In genomic region chr15:49308686-49309085, GRCh38 we compare ENCODE assay signal across 26 cellular contexts.
DNase-seq lines count a peak whose midpoint lies in the region; FAIRE-seq and TF ChIP-seq lines count a peak whose summit lies in the region.
"Had no signal": no experiment of that assay in that cellular context is flagged by ENCODE, and none has a peak within 500 bp of the region (broad histone marks: within the 10 kb centered on the region; RNA-seq: fewer than 3 reads in every experiment).

No MANE protein-coding gene starts in this region.

- H3K27me3 Mint-ChIP-seq in progenitor cell of endocrine pancreas = no peaks in the 10 kb centered on the region
- H3K27me3 Mint-ChIP-seq: CD4-positive, alpha-beta T cell; CD8-positive, alpha-beta memory T cell had no signal

- H3K9me3 ChIP-seq in PC-9 (ENCODE audit: insufficient read depth, low read depth) (no peaks in the 10 kb centered on the region), thyroid gland (no peaks in the 10 kb centered on the region)
- H3K9me3 ChIP-seq: A549; BE2C; BLaER1 treated with 17β-estradiol and CSF1 and Interleukin-3, amounts not matched to agents 10 nM and 100 nM had no signal

- H3K36me3 Mint-ChIP-seq in progenitor cell of endocrine pancreas (ENCODE audit: insufficient read depth) = peaks cover 8% of the 10 kb centered on the region

- H3K4me3 Mint-ChIP-seq in progenitor cell of endocrine pancreas (ENCODE audit: low read depth) = no peak overlapping the region
- H3K4me3 Mint-ChIP-seq: CD14-positive monocyte; CD4-positive, alpha-beta T cell; CD8-positive, alpha-beta memory T cell had no signal

- DNase-seq in DMS 273 treated with DMSO at 0.1 percent for 48 hours (lab: John Stamatoyannopoulos, UW) = peak; percentile 16
- DNase-seq in bronchial epithelial cell (ENCODE audit: low read depth) = no peak
- no peak for DNase-seq in progenitor cell of endocrine pancreas (ENCODE audit: low spot score, unreplicated experiment)
- no peak for DNase-seq in NCI-H2081 (lab: John Stamatoyannopoulos, UW)
- DNase-seq in PC-9 = no peak
- no peak for DNase-seq in thyroid gland
- no peak for DNase-seq in activated gamma-delta T cell (lab: John Stamatoyannopoulos, UW)
- DNase-seq: 8988T; ACHN; AML-193; BE2C; CD4-positive, alpha-beta T cell; CD8-positive, alpha-beta memory T cell; DMS153; DND-41; GM23248; H7; HCEC 1CT had no signal

- H3K27me3 ChIP-seq in bronchial epithelial cell (ENCODE audit: control insufficient read depth, insufficient read depth, low read length) = no peaks in the 10 kb centered on the region
- no peaks in the 10 kb centered on the region for H3K27me3 ChIP-seq in PC-9 (ENCODE audit: insufficient read depth, low read depth)
- no peaks in the 10 kb centered on the region for H3K27me3 ChIP-seq in thyroid gland
- H3K27me3 ChIP-seq: BE2C; BLaER1 treated with 17β-estradiol and CSF1 and Interleukin-3, amounts not matched to agents 10 nM and 100 nM had no signal

- peaks cover 1% of the 10 kb centered on the region for H3K4me1 Mint-ChIP-seq in progenitor cell of endocrine pancreas (ENCODE audit: low read depth)

- H3K4me1 ChIP-seq in PC-9 (replicated peaks; ENCODE audit: insufficient read depth) (no peaks in the 10 kb centered on the region), thyroid gland (no peaks in the 10 kb centered on the region)

- intact Hi-C loops in PC-9 (cut with micrococcal nuclease; ENCODE audit: unreplicated experiment) = no loop called here
- intact Hi-C loops in thyroid gland (cut with DNase I) = no loop called here

- POLR2A ChIA-PET in PC-9 (lab: Charles Lee; ENCODE audit: unreplicated experiment) = interaction anchor here (0.6 kb wide), 1 partner anchor 1237 kb away, joined by 4 read pairs; no protein-coding TSS in a partner anchor

- BruUV-seq in PC-9 (replicated peaks; lab: Mats Ljungman, UMichigan) = no TSS peak

- H3K9me3 Mint-ChIP-seq in progenitor cell of endocrine pancreas (ENCODE audit: low read depth) = no peaks in the 10 kb centered on the region
- H3K9me3 Mint-ChIP-seq: CD14-positive monocyte; CD4-positive, alpha-beta T cell; CD8-positive, alpha-beta memory T cell had no signal

- no peaks in the 10 kb centered on the region for H3K79me2 ChIP-seq in PC-9 (ENCODE audit: low read depth)

- no peak overlapping the region for H3K4me3 ChIP-seq in bronchial epithelial cell (ENCODE audit: low read depth, low read length)
- H3K4me3 ChIP-seq in PC-9 = no peak overlapping the region
- no peak overlapping the region for H3K4me3 ChIP-seq in thyroid gland (replicated peaks in 1 of 3)
- H3K4me3 ChIP-seq: A549; BLaER1 treated with 17β-estradiol and CSF1 and Interleukin-3, amounts not matched to agents 10 nM and 100 nM; GM23248 had no signal

- H3K4me2 ChIP-seq in PC-9 = no peak overlapping the region
- H3K4me2 ChIP-seq: A549; BLaER1 treated with 17β-estradiol and CSF1 and Interleukin-3, amounts not matched to agents 10 nM and 100 nM had no signal

- no peak overlapping the region for H2AFZ ChIP-seq in PC-9
- H2AFZ ChIP-seq: GM23248 had no signal

- no peaks in the 10 kb centered on the region for H4K20me1 ChIP-seq in PC-9 (ENCODE audit: insufficient read depth)

- no peaks in the 10 kb centered on the region for H3K9me2 ChIP-seq in PC-9 (ENCODE audit: insufficient read depth)

- WGBS in thyroid gland, 2 donors = 94 to 97% methylated on average over 2 of the region's 2 CpGs

- peak; percentile 13 for FAIRE-seq in bronchial epithelial cell (lab: Jason Lieb, UNC)
- FAIRE-seq: A549, D721Med, G401.6, GM12892, GM19239, H1 had no signal

- H3K36me3 ChIP-seq in bronchial epithelial cell (ENCODE audit: control insufficient read depth, insufficient read depth, low read length) (no peaks in the 10 kb centered on the region), PC-9 (ENCODE audit: low read depth) (no peaks in the 10 kb centered on the region), thyroid gland (peaks cover 3 to 6% of the 10 kb centered on the region in 2 donors)
- H3K36me3 ChIP-seq: BE2C had no signal

- H3K27ac Mint-ChIP-seq in progenitor cell of endocrine pancreas = peak overlapping the region; percentile 67
- H3K27ac Mint-ChIP-seq: CD4-positive, alpha-beta T cell; CD8-positive, alpha-beta memory T cell had no signal

- no peak for TF ChIP-seq POLR2A in thyroid gland (IDR thresholded peaks at IDR 0.05)

- H3F3A ChIP-seq in PC-9 (ENCODE audit: insufficient read depth, low read depth) = no peaks in the 10 kb centered on the region

- H3K27ac ChIP-seq in PC-9 (no peak overlapping the region), thyroid gland (no peak overlapping the region)
- H3K27ac ChIP-seq: A549; BLaER1 treated with 17β-estradiol and CSF1 and Interleukin-3, amounts not matched to agents 10 nM and 100 nM; GM23248 had no signal

- TF ChIP-seq CTCF in bronchial epithelial cell (IDR thresholded peaks at IDR 0.05; ENCODE audit: insufficient read depth, low read length, severe bottlenecking) (no peak), progenitor cell of endocrine pancreas (IDR thresholded peaks at IDR 0.05; ENCODE audit: unreplicated experiment) (no peak), PC-9 (conservative IDR thresholded peaks at IDR 0.05) (no peak), thyroid gland (IDR thresholded peaks at IDR 0.05) (no peak)

- CTCF ChIA-PET in PC-9 (lab: Charles Lee) = no interaction called here
